8 cellular contexts compared by ENCODE assay signal in genomic region chr10:80468002-80468401, GRCh38. TPM values are rescaled to one million over a fixed set of nuclear protein-coding genes. Genes with fewer than 3 reads are reported as not detected.
A peak's percentile ranks its signal among the peaks of the same experiment; 100 is the strongest.
DNase-seq lines count a peak whose midpoint lies in the region; ATAC-seq and TF ChIP-seq lines count a peak whose summit lies in the region.

No MANE protein-coding gene starts in this region.

- peaks cover 11% of the 10 kb centered on the region for H3K79me1 ChIP-seq in neuronal stem cell (ENCODE audit: low read depth, low read length)

- WGBS in esophagus muscularis mucosa, result 45% methylated on average over 6 of the region's 6 CpGs
- no CpG with 5 or more reads among the region's 6 CpGs for WGBS in neuronal stem cell (ENCODE audit: extremely low coverage in 2 of 2, insufficient read length in 2 of 2, insufficient replicate concordance in 1 of 2), 2 donors
- WGBS in urinary bladder, result 61% methylated on average over 6 of the region's 6 CpGs

- H3K4me3 Mint-ChIP-seq in activated CD4-positive, alpha-beta memory T cell treated with anti-CD3 and anti-CD28 coated beads for 36 hours, result peak overlapping the region; percentile 65

- no peak overlapping the region for H4K91ac ChIP-seq in neuronal stem cell (ENCODE audit: low read depth, low read length, poor library complexity)

- H3K4me3 ChIP-seq in esophagus muscularis mucosa, result peak overlapping the region in 2 of 4 donors; percentile 7 to 10
- no peak overlapping the region for H3K4me3 ChIP-seq in neuronal stem cell (ENCODE audit: low read length in 2 of 2)
- H3K4me3 ChIP-seq in urinary bladder (ENCODE audit: low read depth, low read length), result peak overlapping the region; percentile 2

- peaks cover 23% of the 10 kb centered on the region for H3K36me3 Mint-ChIP-seq in activated CD4-positive, alpha-beta memory T cell treated with anti-CD3 and anti-CD28 coated beads for 36 hours

- intact Hi-C loops in activated CD4-positive, alpha-beta memory T cell treated with anti-CD3 and anti-CD28 coated beads for 36 hours (cut with micrococcal nuclease), result no loop called here
- intact Hi-C loops in esophagus muscularis mucosa (cut with DNase I), result no loop called here

- H3K4me1 ChIP-seq in esophagus muscularis mucosa, result peaks cover 87 to 100% (median 96%) of the 10 kb centered on the region in 4 donors
- H3K4me1 ChIP-seq in neuronal stem cell (ENCODE audit: control insufficient read depth in 2 of 2, insufficient read depth in 1 of 2, low read depth in 1 of 2, low read length in 2 of 2), result peaks cover 47 to 59% of the 10 kb centered on the region in 2 donors
- H3K4me1 ChIP-seq in urinary bladder (ENCODE audit: insufficient read depth), result peaks cover 8% of the 10 kb centered on the region

- no peak overlapping the region for H2AFZ ChIP-seq in neuronal stem cell (ENCODE audit: low read length)

- no peaks in the 10 kb centered on the region for H3K9me3 Mint-ChIP-seq in activated CD4-positive, alpha-beta memory T cell treated with anti-CD3 and anti-CD28 coated beads for 36 hours

- H3K23ac ChIP-seq in neuronal stem cell (ENCODE audit: low read depth, low read length, poor library complexity), result no peak overlapping the region

- no peak overlapping the region for H3K4ac ChIP-seq in neuronal stem cell (ENCODE audit: low read length)

- no peak for TF ChIP-seq POLR2A in esophagus muscularis mucosa (IDR thresholded peaks at IDR 0.05; ENCODE audit: low read depth)

- H3K18ac ChIP-seq in neuronal stem cell (ENCODE audit: low read length), result no peak overlapping the region

- no peak overlapping the region for H2BK12ac ChIP-seq in neuronal stem cell (ENCODE audit: low read length)

- ATAC-seq in GM18870 (IDR thresholded peaks at IDR 0.05; ENCODE audit: unreplicated experiment) (no peak), HG03095 (IDR thresholded peaks at IDR 0.05; ENCODE audit: unreplicated experiment) (no peak)

- no peak for TF ChIP-seq EP300 in esophagus muscularis mucosa (IDR thresholded peaks at IDR 0.05)

- TF ChIP-seq CTCF in esophagus muscularis mucosa (IDR thresholded peaks at IDR 0.05), result no peak

- H3K36me3 ChIP-seq in esophagus muscularis mucosa (peaks cover 0 to 34% (median 11%) of the 10 kb centered on the region in 4 donors), neuronal stem cell (replicated peaks in 1 of 2; ENCODE audit: control insufficient read depth in 2 of 2, insufficient read depth in 2 of 2, low read length in 2 of 2) (peaks cover 3 to 46% of the 10 kb centered on the region in 2 donors), urinary bladder (ENCODE audit: insufficient read depth) (no peaks in the 10 kb centered on the region)

- no peaks in the 10 kb centered on the region for H3K9me3 ChIP-seq in esophagus muscularis mucosa
- no peaks in the 10 kb centered on the region for H3K9me3 ChIP-seq in neuronal stem cell (replicated peaks in 1 of 2; ENCODE audit: control insufficient read depth in 2 of 2, insufficient read depth in 1 of 2, low read depth in 1 of 2, low read length in 2 of 2)

- H3K4me1 Mint-ChIP-seq in activated CD4-positive, alpha-beta memory T cell treated with anti-CD3 and anti-CD28 coated beads for 36 hours (ENCODE audit: low read depth), result peaks cover 96% of the 10 kb centered on the region

- CTCF ChIA-PET in activated CD4-positive, alpha-beta memory T cell treated with anti-CD3 and anti-CD28 coated beads for 36 hours (lab: Charles Lee), result interaction anchor here (0.8 to 36.2 kb wide), 4 partner anchors 11 to 38 kb away, joined by 3 to 1168 read pairs (median 28); no protein-coding TSS in a partner anchor

- POLR2A ChIA-PET in activated CD4-positive, alpha-beta memory T cell treated with anti-CD3 and anti-CD28 coated beads for 36 hours (lab: Charles Lee), result interaction anchor here (0.7 to 3.7 kb wide), 2 partner anchors 9 to 19 kb away, joined by 3 to 15 read pairs; no protein-coding TSS in a partner anchor

- no peak overlapping the region for H3K9ac ChIP-seq in neuronal stem cell (ENCODE audit: low read depth, low read length, poor library complexity)

- H2BK15ac ChIP-seq in neuronal stem cell (ENCODE audit: low read length), result no peak overlapping the region

- no peak overlapping the region for H2BK5ac ChIP-seq in neuronal stem cell (ENCODE audit: low read length)

- no peak overlapping the region for H2BK120ac ChIP-seq in neuronal stem cell (ENCODE audit: low read depth, low read length)

- no peaks in the 10 kb centered on the region for H3K27me3 Mint-ChIP-seq in activated CD4-positive, alpha-beta memory T cell treated with anti-CD3 and anti-CD28 coated beads for 36 hours

- H3K27ac Mint-ChIP-seq in activated CD4-positive, alpha-beta memory T cell treated with anti-CD3 and anti-CD28 coated beads for 36 hours, result peak overlapping the region; percentile 91

- H3K14ac ChIP-seq in neuronal stem cell (ENCODE audit: low read length), result no peak overlapping the region

- H3K27me3 ChIP-seq in esophagus muscularis mucosa (no peaks in the 10 kb centered on the region), neuronal stem cell (ENCODE audit: control insufficient read depth in 3 of 3, insufficient read depth in 3 of 3, low read depth in 1 of 3, low read length in 3 of 3) (no peaks in the 10 kb centered on the region)

- DNase-seq in CMK (ENCODE audit: low read depth), result peak; percentile 42
- DNase-seq in activated CD4-positive, alpha-beta memory T cell treated with anti-CD3 and anti-CD28 coated beads for 36 hours, result peak; percentile 76
- no peak for DNase-seq in esophagus muscularis mucosa (ENCODE audit: extremely low spot score)
- no peak for DNase-seq in neuronal stem cell (ENCODE audit: low spot score)
- DNase-seq in GOT3 (lab: John Stamatoyannopoulos, UW), result no peak

- no peak overlapping the region for H2AK5ac ChIP-seq in neuronal stem cell (ENCODE audit: low read depth, low read length)

- no peak overlapping the region for H4K8ac ChIP-seq in neuronal stem cell (ENCODE audit: low read depth, low read length)

- peak overlapping the region; percentile 20 for H3K4me2 ChIP-seq in neuronal stem cell (ENCODE audit: insufficient read depth, low read length, poor library complexity, severe bottlenecking)

- H3K27ac ChIP-seq in esophagus muscularis mucosa (replicated peaks in 1 of 4) (peak overlapping the region; percentile 51 to 75 (median 72)), neuronal stem cell (replicated peaks; ENCODE audit: low read length) (no peak overlapping the region), urinary bladder (ENCODE audit: low read depth) (peak overlapping the region; percentile 70)

RNA-seq across cellular contexts. Expression of gene TSPAN14, which starts 13.9 kb away (rescaled TPM):
- total RNA-seq in activated CD4-positive, alpha-beta memory T cell treated with anti-CD3 and anti-CD28 coated beads for 36 hours, result 10 to 100 TPM; 48.9 to 51.8 TPM
- 10 to 100 TPM; 17.9 to 50.5 (median 38.4) TPM for total RNA-seq in esophagus muscularis mucosa
- 80.2 TPM for polyA plus RNA-seq in neuronal stem cell (2013, experiment 1 of 2)
- polyA plus RNA-seq in neuronal stem cell (2013, experiment 2 of 2), result 80.5 TPM
- total RNA-seq in urinary bladder, result 26.4 TPM
- polyA plus RNA-seq in urinary bladder, result 65.1 TPM

RNA-seq across cellular contexts. Expression of gene PRXL2A, which starts 59.7 kb away (rescaled TPM):
- total RNA-seq in activated CD4-positive, alpha-beta memory T cell treated with anti-CD3 and anti-CD28 coated beads for 36 hours, result 10 to 100 TPM in 1 of 2 experiments, 1 to 10 TPM in 1; 9.5 to 10.1 TPM
- total RNA-seq in esophagus muscularis mucosa (10 to 100 TPM; 15.4 to 26.6 (median 25.5) TPM), urinary bladder (52.9 TPM)
- polyA plus RNA-seq in neuronal stem cell (2013, experiment 1 of 2), result 118 TPM
- 122 TPM for polyA plus RNA-seq in neuronal stem cell (2013, experiment 2 of 2)
- 59.1 TPM for polyA plus RNA-seq in urinary bladder

Comparison
In these comparisons a context has a peak if more than half of its experiments do, and no peak if none do; other contexts are left out.
1. DNase-seq: peak in CMK (single experiment) and activated CD4-positive, alpha-beta memory T cell treated with anti-CD3 and anti-CD28 coated beads for 36 hours (single experiment); none in esophagus muscularis mucosa (single experiment), neuronal stem cell (single experiment) and GOT3 (single experiment).